8 cellular contexts compared by ENCODE assay signal in the genomic region with DNA sequence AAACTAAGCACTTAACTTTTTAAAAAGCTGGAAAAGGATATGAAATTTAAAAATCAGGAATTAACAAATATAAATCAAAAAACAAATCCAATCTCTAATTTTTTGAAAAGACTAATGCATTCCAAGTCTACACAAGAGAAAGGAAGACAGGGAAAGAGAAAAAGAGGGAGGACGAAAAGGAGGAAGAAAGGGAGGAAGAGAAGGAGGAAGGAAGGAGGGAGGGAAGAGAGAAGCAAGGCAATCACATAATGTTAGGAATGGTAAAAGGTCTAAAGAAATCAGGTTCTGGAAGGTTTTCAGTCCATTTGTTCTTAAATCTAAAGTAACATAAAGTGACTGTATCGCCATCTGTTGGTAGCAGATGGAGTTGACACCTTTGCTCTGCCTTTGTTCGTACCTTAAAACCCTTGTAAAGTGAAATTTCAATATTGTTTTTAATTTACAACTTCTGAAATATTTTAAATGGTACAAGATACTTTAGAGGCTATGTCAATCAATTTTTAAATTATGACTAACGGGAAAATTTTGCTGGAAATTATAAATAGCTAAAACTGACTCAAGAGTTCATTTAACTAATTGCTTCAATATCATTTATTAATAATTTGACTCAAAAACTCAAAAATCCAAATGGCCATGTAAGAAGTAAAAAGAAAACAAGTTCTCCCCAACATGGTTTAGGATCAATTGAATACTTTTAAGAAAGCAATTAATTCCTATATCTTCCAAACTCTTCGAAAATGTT. TPM values are rescaled to one million over a fixed set of nuclear protein-coding genes. Genes with fewer than 3 reads are reported as not detected.
DNase-seq lines count a peak whose midpoint lies in the region; ATAC-seq and TF ChIP-seq lines count a peak whose summit lies in the region.

No MANE protein-coding gene starts in this region.

- ATAC-seq in activated T-cell treated with anti-CD3 and anti-CD28 coated beads, Interleukin-2, amount 50 U/mL, for 4 hours: no peak
- ATAC-seq in stimulated activated naive CD8-positive, alpha-beta T cell treated with anti-CD3 and anti-CD28 coated beads, Interleukin-15, amount 100 ng/mL, for 72 hours: no peak

- DNase-seq in AG09309 (ENCODE audit: low read depth) (peak; percentile 23), GM03348 (ENCODE audit: low spot score) (peak; percentile 62), NCI-H2107 (lab: John Stamatoyannopoulos, UW) (peak; percentile 24), iPS DF 4.7 (ENCODE audit: extremely low read depth, low spot score) (peak; percentile 38), cerebellar nuclear complex (lab: John Stamatoyannopoulos, UW) (no peak)
- DNase-seq in activated T-cell treated with anti-CD3 and anti-CD28 coated beads, Interleukin-2, amount 50 U/mL, for 4 hours: peak; percentile 24
- DNase-seq in stimulated activated naive CD8-positive, alpha-beta T cell treated with anti-CD3 and anti-CD28 coated beads, Interleukin-15, amount 100 ng/mL, for 72 hours: peak; percentile 17 to 32
- no peak for DNase-seq in T-helper 2 cell treated with Interferon-gamma antibody and Interleukin-4, amounts not matched to agents 5 μg/mL and 100 μg/mL, for 36 hours (ENCODE audit: low spot score)

- no peak overlapping the region for H3K4me3 Mint-ChIP-seq in activated T-cell treated with anti-CD3 and anti-CD28 coated beads, Interleukin-2, amount 50 U/mL, for 4 hours
- no peak overlapping the region for H3K4me3 Mint-ChIP-seq in stimulated activated naive CD8-positive, alpha-beta T cell treated with anti-CD3 and anti-CD28 coated beads, Interleukin-15, amount 100 ng/mL, for 72 hours
- H3K4me3 Mint-ChIP-seq in T-helper 2 cell treated with Interferon-gamma antibody and Interleukin-4, amounts not matched to agents 5 μg/mL and 100 μg/mL, for 36 hours: no peak overlapping the region

- H3K27ac Mint-ChIP-seq in stimulated activated naive CD8-positive, alpha-beta T cell treated with anti-CD3 and anti-CD28 coated beads, Interleukin-15, amount 100 ng/mL, for 72 hours: no peak overlapping the region
- no peak overlapping the region for H3K27ac Mint-ChIP-seq in T-helper 2 cell treated with Interferon-gamma antibody and Interleukin-4, amounts not matched to agents 5 μg/mL and 100 μg/mL, for 36 hours

- no peaks in the 10 kb centered on the region for H3K27me3 Mint-ChIP-seq in activated T-cell treated with anti-CD3 and anti-CD28 coated beads, Interleukin-2, amount 50 U/mL, for 4 hours (ENCODE audit: low read depth)
- H3K27me3 Mint-ChIP-seq in stimulated activated naive CD8-positive, alpha-beta T cell treated with anti-CD3 and anti-CD28 coated beads, Interleukin-15, amount 100 ng/mL, for 72 hours: peaks cover 11% of the 10 kb centered on the region
- H3K27me3 Mint-ChIP-seq in T-helper 2 cell treated with Interferon-gamma antibody and Interleukin-4, amounts not matched to agents 5 μg/mL and 100 μg/mL, for 36 hours (ENCODE audit: low read depth): peaks cover 25% of the 10 kb centered on the region

- TF ChIP-seq CTCF in AG09309 (IDR thresholded peaks at IDR 0.05; ENCODE audit: control insufficient read depth, insufficient read depth, low read depth, low read length, missing control alignments): peak; percentile 73

- H3K9me3 Mint-ChIP-seq in activated T-cell treated with anti-CD3 and anti-CD28 coated beads, Interleukin-2, amount 50 U/mL, for 4 hours: no peaks in the 10 kb centered on the region
- H3K9me3 Mint-ChIP-seq in stimulated activated naive CD8-positive, alpha-beta T cell treated with anti-CD3 and anti-CD28 coated beads, Interleukin-15, amount 100 ng/mL, for 72 hours: no peaks in the 10 kb centered on the region
- no peaks in the 10 kb centered on the region for H3K9me3 Mint-ChIP-seq in T-helper 2 cell treated with Interferon-gamma antibody and Interleukin-4, amounts not matched to agents 5 μg/mL and 100 μg/mL, for 36 hours

- H3K4me1 Mint-ChIP-seq in activated T-cell treated with anti-CD3 and anti-CD28 coated beads, Interleukin-2, amount 50 U/mL, for 4 hours (ENCODE audit: low read depth): peaks cover 2% of the 10 kb centered on the region
- no peaks in the 10 kb centered on the region for H3K4me1 Mint-ChIP-seq in stimulated activated naive CD8-positive, alpha-beta T cell treated with anti-CD3 and anti-CD28 coated beads, Interleukin-15, amount 100 ng/mL, for 72 hours
- H3K4me1 Mint-ChIP-seq in T-helper 2 cell treated with Interferon-gamma antibody and Interleukin-4, amounts not matched to agents 5 μg/mL and 100 μg/mL, for 36 hours (ENCODE audit: low read depth): no peaks in the 10 kb centered on the region

- H3K4me3 ChIP-seq in AG09309 (ENCODE audit: control insufficient read depth, low read depth, low read length): no peak overlapping the region

- H3K36me3 Mint-ChIP-seq in activated T-cell treated with anti-CD3 and anti-CD28 coated beads, Interleukin-2, amount 50 U/mL, for 4 hours (ENCODE audit: insufficient read depth): no peaks in the 10 kb centered on the region
- no peaks in the 10 kb centered on the region for H3K36me3 Mint-ChIP-seq in T-helper 2 cell treated with Interferon-gamma antibody and Interleukin-4, amounts not matched to agents 5 μg/mL and 100 μg/mL, for 36 hours (ENCODE audit: low read depth)

RNA-seq across cellular contexts. Expression of a gene that starts 20.4 kb away (rescaled TPM):
- 10 to 100 TPM; 15.3 to 19.8 (median 15.6) TPM for total RNA-seq in activated T-cell treated with anti-CD3 and anti-CD28 coated beads, Interleukin-2, amount 50 U/mL, for 4 hours

Comparison
In these comparisons a context has a peak if more than half of its experiments do, and no peak if none do; other contexts are left out.
1. DNase-seq: peak in AG09309 (single experiment), GM03348 (single experiment), NCI-H2107 (single experiment), activated T-cell treated with anti-CD3 and anti-CD28 coated beads, Interleukin-2, amount 50 U/mL, for 4 hours (single experiment), iPS DF 4.7 (single experiment) and stimulated activated naive CD8-positive, alpha-beta T cell treated with anti-CD3 and anti-CD28 coated beads, Interleukin-15, amount 100 ng/mL, for 72 hours (2 of 2); none in T-helper 2 cell treated with Interferon-gamma antibody and Interleukin-4, amounts not matched to agents 5 μg/mL and 100 μg/mL, for 36 hours (single experiment) and cerebellar nuclear complex (0 of 2).